In genomic region chr5:143695244-143695885, GRCh38 we compare ENCODE assay signal across 25 cellular contexts.
DNase-seq lines count a peak whose midpoint lies in the region; ATAC-seq, FAIRE-seq and TF ChIP-seq lines count a peak whose summit lies in the region.
"Had no signal": no experiment of that assay in that cellular context is flagged by ENCODE, and none has a peak within 500 bp of the region (broad histone marks: within the 10 kb centered on the region; RNA-seq: fewer than 3 reads in every experiment).

No MANE protein-coding gene starts in this region.

- BruUV-seq in IMR-90 (replicated peaks; lab: Mats Ljungman, UMichigan) = no TSS peak

- H3K4me3 ChIP-seq in IMR-90 (ENCODE audit: insufficient read depth, low read depth, low read length) = no peak overlapping the region
- H3K4me3 ChIP-seq in astrocyte (ENCODE audit: insufficient read depth, low read depth, low read length) = no peak overlapping the region
- H3K4me3 ChIP-seq: GM12878, K562, SJSA1 had no signal

- H2AK5ac ChIP-seq in IMR-90 (ENCODE audit: low read depth, low read length) = no peak overlapping the region

- no peaks in the 10 kb centered on the region for H3K79me1 ChIP-seq in IMR-90 (ENCODE audit: low read depth in 1 of 2, low read length in 2 of 2)

- POLR2A ChIA-PET in IMR-90 (lab: Charles Lee; ENCODE audit: unreplicated experiment) = interaction anchor here (0.6 kb wide), 1 partner anchor 651 kb away, joined by 3 read pairs; no protein-coding TSS in a partner anchor

- intact Hi-C loops in IMR-90 (cut with micrococcal nuclease) = loop anchor here (10.0 kb wide), 1 partner anchor 449 kb away; no protein-coding TSS in a partner anchor
- intact Hi-C loops in head of caudate nucleus (cut with DNase I) = no loop called here

- no peak overlapping the region for H3K4ac ChIP-seq in IMR-90 (ENCODE audit: low read depth, low read length)

- FAIRE-seq in astrocyte (lab: Jason Lieb, UNC) (peak; percentile 59), frontal cortex (lab: Jason Lieb, UNC) (no peak)
- FAIRE-seq: GM12878, H1, K562 had no signal

- H3K4me1 Mint-ChIP-seq in astrocyte (ENCODE audit: low read depth, unreplicated experiment) = peaks cover 3% of the 10 kb centered on the region
- H3K4me1 Mint-ChIP-seq in activated T-cell treated with anti-CD3 and anti-CD28 coated beads, Interleukin-2, amount 50 U/mL, for 24 hours (ENCODE audit: low read depth) = peaks cover 65% of the 10 kb centered on the region

- ATAC-seq in IMR-90 (ENCODE audit: low read depth) = peak; percentile 29; the same call in 1 of the 2 replicates
- ATAC-seq: GM12878, K562 had no signal

- H3K4me3 Mint-ChIP-seq in astrocyte (ENCODE audit: unreplicated experiment) = no peak overlapping the region
- H3K4me3 Mint-ChIP-seq in activated T-cell treated with anti-CD3 and anti-CD28 coated beads, Interleukin-2, amount 50 U/mL, for 24 hours = no peak overlapping the region

- DNase-seq in IMR-90 (peak; percentile 79), astrocyte (ENCODE audit: low read depth) (no peak), hepatic stellate cell (ENCODE audit: low spot score) (peak; percentile 12), non-pigmented ciliary epithelial cell (ENCODE audit: low read depth) (peak; percentile 8), head of caudate nucleus (no peak), frontal cortex (ENCODE audit: low spot score in 2 of 2) (no peak)
- DNase-seq in activated T-cell treated with anti-CD3 and anti-CD28 coated beads, Interleukin-2, amount 50 U/mL, for 24 hours = no peak
- DNase-seq: C1 segment of cervical spinal cord; Caco-2; CD4-positive, alpha-beta memory T cell; EL; GDM1; HCEC 1CT; MM.1S; NCI-H1417; NCI-H1694; NCI-H2029 treated with DMSO at 0.1 percent for 48 hours; NCI-H2227 treated with DMSO at 0.1 percent for 48 hours; NCI-H526 treated with DMSO at 0.1 percent for 48 hours; Right ventricle myocardium superior; RPMI8226 had no signal

- H3K18ac ChIP-seq in IMR-90 (ENCODE audit: low read depth, low read length) = no peak overlapping the region

- H2BK5ac ChIP-seq in IMR-90 (ENCODE audit: low read depth, low read length, poor library complexity, severe bottlenecking) = no peak overlapping the region

- H3K4me2 ChIP-seq in IMR-90 (ENCODE audit: low read depth, low read length) (no peak overlapping the region), astrocyte (ENCODE audit: low read length) (no peak overlapping the region)

- H2BK120ac ChIP-seq in IMR-90 (ENCODE audit: low read depth, low read length) = no peak overlapping the region

- in situ Hi-C loops in IMR-90 (cut with MboI; ENCODE audit: low sequenced_read_pairs) = no loop called here

- CTCF ChIA-PET in IMR-90 (lab: Yijun Ruan, JAX) = interaction anchor here (0.8 kb wide), 1 partner anchor 17 kb away, joined by 6 read pairs; no protein-coding TSS in a partner anchor

- no peak for TF ChIP-seq POLR2A in IMR-90 (IDR thresholded peaks at IDR 0.05; ENCODE audit: low read depth, low read length)

- peaks cover 2% of the 10 kb centered on the region for H3K27me3 Mint-ChIP-seq in astrocyte (ENCODE audit: low read depth, unreplicated experiment)
- H3K27me3 Mint-ChIP-seq in activated T-cell treated with anti-CD3 and anti-CD28 coated beads, Interleukin-2, amount 50 U/mL, for 24 hours = no peaks in the 10 kb centered on the region

- H3K36me3 Mint-ChIP-seq in astrocyte (ENCODE audit: low read depth, unreplicated experiment) = no peaks in the 10 kb centered on the region
- no peaks in the 10 kb centered on the region for H3K36me3 Mint-ChIP-seq in activated T-cell treated with anti-CD3 and anti-CD28 coated beads, Interleukin-2, amount 50 U/mL, for 24 hours (ENCODE audit: low read depth)

- no peaks in the 10 kb centered on the region for H3K36me3 ChIP-seq in IMR-90 (ENCODE audit: control insufficient read depth, insufficient read depth, low read length)
- H3K36me3 ChIP-seq in astrocyte (ENCODE audit: insufficient read depth, low read length) = no peaks in the 10 kb centered on the region
- H3K36me3 ChIP-seq: SJSA1 had no signal

- H2AFZ ChIP-seq in IMR-90 (replicated peaks; ENCODE audit: low read length, poor library complexity) (no peak overlapping the region), astrocyte (ENCODE audit: low read depth, low read length) (no peak overlapping the region)

- TF ChIP-seq CTCF in IMR-90 (conservative IDR thresholded peaks at IDR 0.05; ENCODE audit: low read depth, low read length) = no peak
- no peak for TF ChIP-seq CTCF in astrocyte (IDR thresholded peaks at IDR 0.05; ENCODE audit: insufficient read depth, low read depth, low read length)

- H2BK20ac ChIP-seq in IMR-90 (ENCODE audit: low read depth, low read length) = no peak overlapping the region; the same call in 1 of the 2 replicates

- no peak overlapping the region for H3K27ac Mint-ChIP-seq in astrocyte (ENCODE audit: unreplicated experiment)
- H3K27ac Mint-ChIP-seq in activated T-cell treated with anti-CD3 and anti-CD28 coated beads, Interleukin-2, amount 50 U/mL, for 24 hours = no peak overlapping the region

- no peak overlapping the region for H3K27ac ChIP-seq in IMR-90 (ENCODE audit: insufficient read depth, low read length)
- no peak overlapping the region for H3K27ac ChIP-seq in astrocyte (ENCODE audit: low read depth, low read length)
- H3K27ac ChIP-seq: SJSA1 had no signal

- no peak overlapping the region; the same call in 1 of the 2 replicates for H3K14ac ChIP-seq in IMR-90 (replicated peaks; ENCODE audit: low read depth, low read length)

- no peaks in the 10 kb centered on the region; the same call in 1 of the 2 replicates for H3K9me1 ChIP-seq in IMR-90 (ENCODE audit: insufficient read depth, low read length)

- no peaks in the 10 kb centered on the region for H3K9me3 ChIP-seq in IMR-90 (ENCODE audit: control insufficient read depth, insufficient read depth, low read length)
- H3K9me3 ChIP-seq in astrocyte (ENCODE audit: insufficient read depth, low read depth, low read length) = no peaks in the 10 kb centered on the region
- H3K9me3 ChIP-seq: SJSA1 had no signal

- H3K79me2 ChIP-seq in astrocyte (ENCODE audit: insufficient read depth, low read length) = no peaks in the 10 kb centered on the region

- H3K4me1 ChIP-seq in IMR-90 (ENCODE audit: control insufficient read depth, insufficient read depth, low read length) (peaks cover 5% of the 10 kb centered on the region; the same call in 1 of the 2 replicates), astrocyte (ENCODE audit: insufficient read depth, low read length) (no peaks in the 10 kb centered on the region)

- no peak for TF ChIP-seq RAD21 in IMR-90 (IDR thresholded peaks at IDR 0.05; ENCODE audit: low read length)

- H3K9me3 Mint-ChIP-seq in astrocyte (ENCODE audit: unreplicated experiment) = no peaks in the 10 kb centered on the region
- H3K9me3 Mint-ChIP-seq in activated T-cell treated with anti-CD3 and anti-CD28 coated beads, Interleukin-2, amount 50 U/mL, for 24 hours = peaks cover 4% of the 10 kb centered on the region

- H3K27me3 ChIP-seq in IMR-90 (ENCODE audit: control insufficient read depth, insufficient read depth, low read length) (no peaks in the 10 kb centered on the region), astrocyte (ENCODE audit: insufficient read depth, low read length) (no peaks in the 10 kb centered on the region)
- H3K27me3 ChIP-seq: SJSA1 had no signal

- H3K9ac ChIP-seq in IMR-90 (ENCODE audit: low read depth, low read length) (no peak overlapping the region), astrocyte (ENCODE audit: low read length) (no peak overlapping the region)

- no peak overlapping the region for H3K56ac ChIP-seq in IMR-90 (ENCODE audit: extremely low read depth, insufficient read depth, low read length)

- H4K20me1 ChIP-seq in IMR-90 (ENCODE audit: insufficient read depth, low read length) (no peaks in the 10 kb centered on the region), astrocyte (ENCODE audit: insufficient read depth, low read length) (no peaks in the 10 kb centered on the region)

- no peak overlapping the region for H4K5ac ChIP-seq in IMR-90 (ENCODE audit: low read depth, low read length)

- H3K23ac ChIP-seq in IMR-90 (ENCODE audit: low read depth, low read length) = no peak overlapping the region

- H4K8ac ChIP-seq in IMR-90 (ENCODE audit: low read depth in 2 of 2, low read length in 2 of 2) = no peak overlapping the region

- H2BK15ac ChIP-seq in IMR-90 (ENCODE audit: low read depth, low read length) = no peak overlapping the region

- whole genome bisulfite sequencing in IMR-90 (ENCODE audit: extremely low coverage in 2 of 2, insufficient read length in 1 of 2), 2 experiments = 100% methylated on average over 1 of the region's 7 CpGs; no CpG with 5 or more reads in 1 of the 2 experiments

- no peak overlapping the region for H2AK9ac ChIP-seq in IMR-90 (replicated peaks; ENCODE audit: low read depth, low read length, poor library complexity)

- dilution Hi-C loops in IMR-90 (cut with HindIII; ENCODE audit: low sequenced_read_pairs, unreplicated experiment) = no loop called here

- H4K91ac ChIP-seq in IMR-90 (ENCODE audit: insufficient read depth, low read depth, low read length) = no peak overlapping the region

TF ChIP-seq in IMR-90, 13 proteins besides CTCF, POLR2A, EP300 and RAD21:
- no peak for TF ChIP-seq MAZ (IDR thresholded peaks at IDR 0.05; ENCODE audit: borderline replicate concordance, low read depth, low read length)
- TF ChIP-seq MAFK (IDR thresholded peaks at IDR 0.05; ENCODE audit: low read depth, low read length) = no peak

Comparison
In these comparisons a context has a peak if more than half of its experiments do, and no peak if none do; other contexts are left out.
1. DNase-seq: peak in IMR-90 (single experiment), hepatic stellate cell (single experiment) and non-pigmented ciliary epithelial cell (single experiment); none in astrocyte (single experiment), head of caudate nucleus (0 of 42), frontal cortex (0 of 2) and activated T-cell treated with anti-CD3 and anti-CD28 coated beads, Interleukin-2, amount 50 U/mL, for 24 hours (single experiment).